In the genomic region with DNA sequence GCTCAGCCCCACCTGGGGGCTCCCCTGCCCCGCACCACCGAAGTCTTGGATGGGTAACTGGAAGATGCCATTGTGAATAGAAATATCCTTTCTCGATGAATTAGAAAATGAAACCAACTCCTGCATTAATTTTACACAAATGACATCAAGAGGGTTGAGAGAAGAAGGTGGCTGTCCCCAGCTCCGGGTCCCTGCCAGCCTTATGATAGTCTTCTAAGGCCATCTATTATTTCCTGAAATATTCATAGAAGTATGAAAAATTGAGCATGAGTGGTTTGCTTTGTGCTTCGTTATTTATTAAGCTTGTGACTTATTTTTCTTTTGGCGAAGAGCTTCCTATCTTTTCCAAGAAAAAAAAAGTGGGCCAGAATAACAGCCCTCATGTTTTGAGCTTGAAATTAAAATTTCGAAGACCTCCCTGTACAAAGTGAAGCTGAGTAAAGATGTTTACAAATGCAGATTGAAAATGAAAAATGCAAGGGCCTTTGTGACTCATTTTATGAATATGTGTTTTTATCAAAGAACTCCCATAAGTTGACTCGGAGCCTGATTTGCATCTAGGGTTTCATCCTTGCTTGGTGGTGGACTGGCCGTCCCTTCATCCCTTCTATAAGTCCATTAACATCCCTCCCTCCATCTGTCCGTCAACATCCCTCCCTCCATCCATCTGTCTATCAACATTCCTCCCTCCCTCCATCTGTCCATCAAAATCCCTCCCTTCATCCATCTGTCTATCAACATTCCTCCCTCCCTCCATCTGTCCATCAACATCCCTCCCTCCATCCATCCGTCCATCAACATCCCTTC, we compare ENCODE assay signal across 9 cellular contexts. TPM values are rescaled to one million over a fixed set of nuclear protein-coding genes. Genes with fewer than 3 reads are reported as not detected.
A peak's percentile ranks its signal among the peaks of the same experiment; 100 is the strongest.
DNase-seq lines count a peak whose midpoint lies in the region; ATAC-seq and TF ChIP-seq lines count a peak whose summit lies in the region.
"Had no signal": no experiment of that assay in that cellular context is flagged by ENCODE, and none has a peak within 500 bp of the region (broad histone marks: within the 10 kb centered on the region; RNA-seq: fewer than 3 reads in every experiment).

No MANE protein-coding gene starts in this region.

- H3K4me1 ChIP-seq in urinary bladder (ENCODE audit: insufficient read depth), result no peaks in the 10 kb centered on the region

- WGBS in lower leg skin, 2 donors, result 41 to 42% methylated on average over 11 of the region's 11 CpGs
- WGBS in urinary bladder, result 39% methylated on average over 11 of the region's 11 CpGs

- no peaks in the 10 kb centered on the region for H3K36me3 ChIP-seq in urinary bladder (ENCODE audit: insufficient read depth)

- peaks cover 30% of the 10 kb centered on the region for H3K27me3 Mint-ChIP-seq in activated naive CD8-positive, alpha-beta T cell treated with anti-CD3 and anti-CD28 coated beads, Interleukin-2, amount 50 U/mL, for 24 hours

- peak overlapping the region; percentile 74 for H3K27ac Mint-ChIP-seq in activated naive CD8-positive, alpha-beta T cell treated with anti-CD3 and anti-CD28 coated beads, Interleukin-2, amount 50 U/mL, for 24 hours

- no peak for DNase-seq in activated naive CD8-positive, alpha-beta T cell treated with anti-CD3 and anti-CD28 coated beads, Interleukin-2, amount 50 U/mL, for 24 hours
- DNase-seq in lower leg skin (ENCODE audit: low spot score in 2 of 2) (no peak), amniotic stem cell (lab: John Stamatoyannopoulos, UW) (no peak), NCI-H1930 (lab: John Stamatoyannopoulos, UW) (no peak), SKM-1 (lab: John Stamatoyannopoulos, UW; ENCODE audit: unreplicated experiment) (no peak)

- no peak overlapping the region for H3K27ac ChIP-seq in urinary bladder (ENCODE audit: low read depth)

- H3K4me1 Mint-ChIP-seq in activated naive CD8-positive, alpha-beta T cell treated with anti-CD3 and anti-CD28 coated beads, Interleukin-2, amount 50 U/mL, for 24 hours, result peaks cover 29% of the 10 kb centered on the region

- peak overlapping the region; percentile 79 for H3K4me3 Mint-ChIP-seq in activated naive CD8-positive, alpha-beta T cell treated with anti-CD3 and anti-CD28 coated beads, Interleukin-2, amount 50 U/mL, for 24 hours

- intact Hi-C loops in lower leg skin (cut with DNase I; ENCODE audit: low total_unique reads), result no loop called here

- H3K4me3 ChIP-seq in lower leg skin (ENCODE audit: low read depth, poor library complexity, severe bottlenecking) (peak overlapping the region; percentile 37), urinary bladder (ENCODE audit: low read depth, low read length) (peak overlapping the region; percentile 58)

- H3K9me3 Mint-ChIP-seq in activated naive CD8-positive, alpha-beta T cell treated with anti-CD3 and anti-CD28 coated beads, Interleukin-2, amount 50 U/mL, for 24 hours, result no peaks in the 10 kb centered on the region

- no peak for TF ChIP-seq CTCF in lower leg skin (IDR thresholded peaks at IDR 0.05)

- no peaks in the 10 kb centered on the region for H3K36me3 Mint-ChIP-seq in activated naive CD8-positive, alpha-beta T cell treated with anti-CD3 and anti-CD28 coated beads, Interleukin-2, amount 50 U/mL, for 24 hours (ENCODE audit: low read depth)

- ATAC-seq in GM18867 (IDR thresholded peaks at IDR 0.05; ENCODE audit: unreplicated experiment) (peak; percentile 45), HG02884 (IDR thresholded peaks at IDR 0.05; ENCODE audit: unreplicated experiment) (peak; percentile 42)
- ATAC-seq in activated naive CD8-positive, alpha-beta T cell treated with anti-CD3 and anti-CD28 coated beads, Interleukin-2, amount 50 U/mL, for 24 hours, result peak; percentile 48

- no peak for TF ChIP-seq POLR2A in lower leg skin (IDR thresholded peaks at IDR 0.05)

RNA-seq across cellular contexts. Expression of a gene that starts 20.5 kb away (rescaled TPM):
- total RNA-seq in lower leg skin (under 1 TPM in 2 of 4 donors, not detected in 2; 0.32 to 0.54 TPM), urinary bladder (0.53 TPM)
- not detected for polyA plus RNA-seq in urinary bladder
- total RNA-seq: T-helper 1 cell treated with Interleukin-12 subunit alpha and Interleukin-12 subunit beta and Interleukin-4 antibody, amounts not matched to agents 30 ng/mL and 1 ng/mL, for 36 hours had no signal
